Comparison of ENCODE assay signal across 16 cellular contexts in genomic region chr2:55901322-55901721, GRCh38. TPM values are rescaled to one million over a fixed set of nuclear protein-coding genes. Genes with fewer than 3 reads are reported as not detected.
A peak's percentile ranks its signal among the peaks of the same experiment; 100 is the strongest.
DNase-seq lines count a peak whose midpoint lies in the region; ATAC-seq and TF ChIP-seq lines count a peak whose summit lies in the region.
"Had no signal": no experiment of that assay in that cellular context is flagged by ENCODE, and none has a peak within 500 bp of the region (broad histone marks: within the 10 kb centered on the region; RNA-seq: fewer than 3 reads in every experiment).

No MANE protein-coding gene starts in this region.

- TF ChIP-seq POLR2A in breast epithelium (IDR thresholded peaks at IDR 0.05), result no peak

- H3K27ac ChIP-seq in breast epithelium (no peak overlapping the region), hepatocyte (peak overlapping the region; percentile 38)
- H3K27ac ChIP-seq: parathyroid adenoma had no signal

- H3K4me3 Mint-ChIP-seq in MCF 10A (ENCODE audit: unreplicated experiment), result peak overlapping the region; percentile 54
- H3K4me3 Mint-ChIP-seq in WTC11, result no peak overlapping the region
- H3K4me3 Mint-ChIP-seq: activated T-helper 17 cell treated with anti-CD3 and anti-CD28 coated beads, Interleukin-2, amount 50 U/mL, for 72 hours; stimulated activated naive CD8-positive, alpha-beta T cell treated with anti-CD3 and anti-CD28 coated beads, Interleukin-15, Interleukin-2, amounts not matched to agents 100 ng/mL and 50 ng/mL, for 24 hours had no signal

- CTCF ChIA-PET in MCF 10A (lab: Yijun Ruan, JAX), result interaction anchor here (1.0 to 1.9 kb wide), 2 partner anchors 16 to 60 kb away, joined by 3 to 5 read pairs; no protein-coding TSS in a partner anchor
- CTCF ChIA-PET in WTC11 (lab: Charles Lee), result no interaction called here

- H3K4me2 ChIP-seq in hepatocyte, result no peak overlapping the region

- no peaks in the 10 kb centered on the region for H3K79me2 ChIP-seq in hepatocyte
- H3K79me2 ChIP-seq: parathyroid adenoma had no signal

- H3K4me1 Mint-ChIP-seq in MCF 10A (ENCODE audit: insufficient read depth, unreplicated experiment) (peaks cover 23% of the 10 kb centered on the region), WTC11 (peaks cover 11% of the 10 kb centered on the region)
- H3K4me1 Mint-ChIP-seq: activated T-helper 17 cell treated with anti-CD3 and anti-CD28 coated beads, Interleukin-2, amount 50 U/mL, for 72 hours had no signal

- BruUV-seq in MCF 10A (replicated peaks; lab: Mats Ljungman, UMichigan), result no TSS peak

- H4K20me1 ChIP-seq in hepatocyte (ENCODE audit: insufficient read depth, poor library complexity, severe bottlenecking), result no peaks in the 10 kb centered on the region

- DNase-seq in MCF 10A (ENCODE audit: unreplicated experiment) (peak; percentile 70), breast epithelium (ENCODE audit: low spot score in 2 of 2) (no peak), WTC11 (ENCODE audit: low spot score) (no peak), hepatocyte (ENCODE audit: low spot score) (peak; percentile 60), NCI-H2081 (lab: John Stamatoyannopoulos, UW) (no peak), HT-29 (ENCODE audit: low spot score) (no peak), DMS153 treated with DMSO at 0.1 percent for 48 hours (lab: John Stamatoyannopoulos, UW; ENCODE audit: unreplicated experiment) (no peak)
- DNase-seq: DMS79 treated with DMSO at 0.1 percent for 48 hours; glutamatergic neuron; NCI-H1417 treated with DMSO at 0.1 percent for 48 hours; NCI-H774; stimulated activated CD4-positive, alpha-beta T cell treated with anti-CD3 and anti-CD28 coated beads, Interleukin-4, amount 100 ng/mL, for 1 hour had no signal

- peak; percentile 65 for ATAC-seq in WTC11
- ATAC-seq in HG03442 (IDR thresholded peaks at IDR 0.05; ENCODE audit: unreplicated experiment), result no peak
- ATAC-seq: activated T-helper 17 cell treated with anti-CD3 and anti-CD28 coated beads, Interleukin-2, amount 50 U/mL, for 72 hours had no signal

- H3K36me3 Mint-ChIP-seq in MCF 10A (ENCODE audit: insufficient read depth, unreplicated experiment) (peaks cover 27% of the 10 kb centered on the region), WTC11 (peaks cover 6% of the 10 kb centered on the region)

- no peaks in the 10 kb centered on the region for H3K9me2 ChIP-seq in hepatocyte (replicated peaks; ENCODE audit: insufficient read depth)

- intact Hi-C loops in MCF 10A (cut with micrococcal nuclease), result no loop called here
- intact Hi-C loops in breast epithelium (cut with DNase I; ENCODE audit: low total_unique reads), result no loop called here

- H3K9me3 Mint-ChIP-seq in MCF 10A (ENCODE audit: unreplicated experiment) (no peaks in the 10 kb centered on the region), WTC11 (peaks cover 17% of the 10 kb centered on the region)
- H3K9me3 Mint-ChIP-seq: activated T-helper 17 cell treated with anti-CD3 and anti-CD28 coated beads, Interleukin-2, amount 50 U/mL, for 72 hours had no signal

- WGBS in hepatocyte (ENCODE audit: low lambda C conversion rate, missing lambda C conversion rate), result 26% methylated on average over 1 of the region's 1 CpG

- H3K27me3 Mint-ChIP-seq in MCF 10A (ENCODE audit: insufficient read depth, unreplicated experiment) (no peaks in the 10 kb centered on the region), WTC11 (ENCODE audit: low read depth) (no peaks in the 10 kb centered on the region)
- H3K27me3 Mint-ChIP-seq: activated T-helper 17 cell treated with anti-CD3 and anti-CD28 coated beads, Interleukin-2, amount 50 U/mL, for 72 hours had no signal

- H3K4me3 ChIP-seq in breast epithelium (no peak overlapping the region), hepatocyte (no peak overlapping the region)

- peak overlapping the region; percentile 98 for H3K27ac Mint-ChIP-seq in MCF 10A (ENCODE audit: low read depth, unreplicated experiment)
- no peak overlapping the region for H3K27ac Mint-ChIP-seq in WTC11
- H3K27ac Mint-ChIP-seq: activated T-helper 17 cell treated with anti-CD3 and anti-CD28 coated beads, Interleukin-2, amount 50 U/mL, for 72 hours; stimulated activated naive CD8-positive, alpha-beta T cell treated with anti-CD3 and anti-CD28 coated beads, Interleukin-15, Interleukin-2, amounts not matched to agents 100 ng/mL and 50 ng/mL, for 24 hours had no signal

- POLR2A ChIA-PET in MCF 10A (lab: Yijun Ruan, JAX) (interaction anchor here (0.7 to 5.5 kb wide), 8 partner anchors 14 to 371 kb away, joined by 3 to 47 read pairs (median 4); partner anchors contain the start of gene EFEMP1), WTC11 (lab: Charles Lee) (no interaction called here)

- TF ChIP-seq CTCF in MCF 10A (IDR thresholded peaks at IDR 0.05; ENCODE audit: unreplicated experiment) (no peak), breast epithelium (IDR thresholded peaks at IDR 0.05) (no peak), WTC11 (IDR thresholded peaks at IDR 0.05) (no peak), hepatocyte (IDR thresholded peaks at IDR 0.05; ENCODE audit: poor library complexity) (no peak)

- H3K4me1 ChIP-seq in breast epithelium, result no peaks in the 10 kb centered on the region
- H3K4me1 ChIP-seq in hepatocyte (ENCODE audit: insufficient read depth), result peaks cover 6% of the 10 kb centered on the region
- H3K4me1 ChIP-seq: parathyroid adenoma had no signal

- H3K36me3 ChIP-seq in breast epithelium, result no peaks in the 10 kb centered on the region
- no peaks in the 10 kb centered on the region for H3K36me3 ChIP-seq in hepatocyte (replicated peaks; ENCODE audit: insufficient read depth, low read depth)

- H2AFZ ChIP-seq in hepatocyte, result no peak overlapping the region
- H2AFZ ChIP-seq: parathyroid adenoma had no signal

- H3K27me3 ChIP-seq in breast epithelium (no peaks in the 10 kb centered on the region), hepatocyte (no peaks in the 10 kb centered on the region)

- H3K9me3 ChIP-seq in breast epithelium (peaks cover 0 to 10% of the 10 kb centered on the region in 2 donors), hepatocyte (ENCODE audit: low read depth) (no peaks in the 10 kb centered on the region)

TF ChIP-seq in WTC11, 78 proteins besides CTCF, POLR2A, EP300 and RAD21:
- TF ChIP-seq EMX1 (CRISPR knock-in tag; IDR thresholded peaks at IDR 0.05) (no peak), ERG (CRISPR knock-in tag; IDR thresholded peaks at IDR 0.05) (no peak), AR (CRISPR knock-in tag; IDR thresholded peaks at IDR 0.05) (no peak)

RNA-seq across cellular contexts. Expression of gene EFEMP1, which starts 22.3 kb away (rescaled TPM):
- total RNA-seq in MCF 10A (2022) (125 and 163 TPM in 2 replicates), breast epithelium (100 to 1,000 TPM; 186 to 445 (median 273) TPM), WTC11 (2021) (24.0 to 25.7 TPM (median 25.6 TPM) in 3 replicates), hepatocyte (54.6 and 70.0 TPM in 2 replicates)
- polyA plus RNA-seq in hepatocyte, result 63.4 and 67.9 TPM in 2 replicates
- not detected in 2 replicates for total RNA-seq in HT-29 (2014; rRNA removed; shearing (Covaris generic))
- total RNA-seq: activated T-helper 17 cell treated with anti-CD3 and anti-CD28 coated beads, Interleukin-2, amount 50 U/mL, for 72 hours had no signal

Comparison
In these comparisons a context has a peak if more than half of its experiments do, and no peak if none do; other contexts are left out.
1. DNase-seq: peak in MCF 10A (single experiment) and hepatocyte (single experiment); none in breast epithelium (0 of 2), WTC11 (single experiment), NCI-H2081 (0 of 2), HT-29 (single experiment) and DMS153 treated with DMSO at 0.1 percent for 48 hours (single experiment).
2. RNA of gene EFEMP1, which starts 22.3 kb away (total RNA-seq): 186 to 445 TPM in breast epithelium, 125 to 163 TPM in MCF 10A, 54.6 to 70.0 TPM in hepatocyte and 24.0 to 25.7 TPM in WTC11; not detected in HT-29; every median in the first group is over 10 times any median in the second.